In the genomic region with DNA sequence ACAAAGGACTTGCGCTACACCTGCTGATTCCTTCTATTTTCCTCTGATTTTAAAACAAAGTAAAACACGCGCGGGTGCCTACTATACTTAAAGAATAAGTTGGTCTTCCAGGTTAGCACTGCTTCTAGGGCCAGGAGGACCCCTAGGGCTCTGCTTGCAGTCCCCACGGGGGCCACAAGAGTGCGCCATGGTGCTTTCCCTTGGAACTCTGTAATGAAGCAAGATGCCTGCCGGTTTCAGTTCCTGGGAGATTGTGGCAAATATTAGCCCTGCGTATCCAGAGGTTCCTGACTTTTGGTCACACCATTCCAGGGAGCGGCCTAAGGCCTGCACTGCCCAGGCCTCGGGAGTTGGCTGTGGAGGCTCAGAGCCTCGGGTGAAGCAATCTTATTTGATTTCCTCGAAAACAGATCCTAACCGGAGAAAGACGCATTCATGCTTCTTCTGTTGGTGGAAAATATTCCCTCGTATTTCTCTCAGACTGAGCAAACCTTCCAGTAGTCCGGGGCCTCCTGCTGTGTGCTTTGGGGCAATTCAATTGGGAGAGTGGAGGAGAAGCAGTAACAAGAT, we compare ENCODE assay signal across 1 cellular context.
TF ChIP-seq lines count a peak whose summit lies in the region.

No MANE protein-coding gene starts in this region.

TF ChIP-seq in HepG2, 621 proteins besides CTCF, POLR2A, EP300 and RAD21 (continued from another document and continues in another):
- no peak for TF ChIP-seq IRF1 (CRISPR knock-in tag; IDR thresholded peaks at IDR 0.05; ENCODE audit: low read depth)
- no peak for TF ChIP-seq SOX5 (CRISPR knock-in tag; IDR thresholded peaks at IDR 0.05; ENCODE audit: borderline replicate concordance)
- TF ChIP-seq ZNF644 (CRISPR knock-in tag; IDR thresholded peaks at IDR 0.05; ENCODE audit: low read depth) = 0 out of 2 replicates have a peak, but pooled peaks have one; percentile 10
- TF ChIP-seq NFE2L2 (IDR thresholded peaks at IDR 0.05; ENCODE audit: low read length) = no peak
- TF ChIP-seq, protein P1, sequence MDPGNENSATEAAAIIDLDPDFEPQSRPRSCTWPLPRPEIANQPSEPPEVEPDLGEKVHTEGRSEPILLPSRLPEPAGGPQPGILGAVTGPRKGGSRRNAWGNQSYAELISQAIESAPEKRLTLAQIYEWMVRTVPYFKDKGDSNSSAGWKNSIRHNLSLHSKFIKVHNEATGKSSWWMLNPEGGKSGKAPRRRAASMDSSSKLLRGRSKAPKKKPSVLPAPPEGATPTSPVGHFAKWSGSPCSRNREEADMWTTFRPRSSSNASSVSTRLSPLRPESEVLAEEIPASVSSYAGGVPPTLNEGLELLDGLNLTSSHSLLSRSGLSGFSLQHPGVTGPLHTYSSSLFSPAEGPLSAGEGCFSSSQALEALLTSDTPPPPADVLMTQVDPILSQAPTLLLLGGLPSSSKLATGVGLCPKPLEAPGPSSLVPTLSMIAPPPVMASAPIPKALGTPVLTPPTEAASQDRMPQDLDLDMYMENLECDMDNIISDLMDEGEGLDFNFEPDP (CRISPR knock-in tag; conservative IDR thresholded peaks at IDR 0.05) = 0 out of 2 replicates have a peak, but pooled peaks have one; percentile 34
- peak; percentile 90 for TF ChIP-seq SMC3 (IDR thresholded peaks at IDR 0.05; ENCODE audit: low read length)
- no peak for TF ChIP-seq MEIS1 (CRISPR knock-in tag; IDR thresholded peaks at IDR 0.05; ENCODE audit: borderline replicate concordance)
- TF ChIP-seq, protein P2, sequence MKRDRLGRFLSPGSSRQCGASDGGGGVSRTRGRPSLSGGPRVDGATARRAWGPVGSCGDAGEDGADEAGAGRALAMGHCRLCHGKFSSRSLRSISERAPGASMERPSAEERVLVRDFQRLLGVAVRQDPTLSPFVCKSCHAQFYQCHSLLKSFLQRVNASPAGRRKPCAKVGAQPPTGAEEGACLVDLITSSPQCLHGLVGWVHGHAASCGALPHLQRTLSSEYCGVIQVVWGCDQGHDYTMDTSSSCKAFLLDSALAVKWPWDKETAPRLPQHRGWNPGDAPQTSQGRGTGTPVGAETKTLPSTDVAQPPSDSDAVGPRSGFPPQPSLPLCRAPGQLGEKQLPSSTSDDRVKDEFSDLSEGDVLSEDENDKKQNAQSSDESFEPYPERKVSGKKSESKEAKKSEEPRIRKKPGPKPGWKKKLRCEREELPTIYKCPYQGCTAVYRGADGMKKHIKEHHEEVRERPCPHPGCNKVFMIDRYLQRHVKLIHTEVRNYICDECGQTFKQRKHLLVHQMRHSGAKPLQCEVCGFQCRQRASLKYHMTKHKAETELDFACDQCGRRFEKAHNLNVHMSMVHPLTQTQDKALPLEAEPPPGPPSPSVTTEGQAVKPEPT (CRISPR knock-in tag; IDR thresholded peaks at IDR 0.05; ENCODE audit: low read depth) = no peak
- TF ChIP-seq SIX4 (CRISPR knock-in tag; IDR thresholded peaks at IDR 0.05) = no peak
- peak; percentile 75; the same call in 1 of the 2 replicates for TF ChIP-seq MIXL1 (CRISPR knock-in tag; IDR thresholded peaks at IDR 0.05)
- TF ChIP-seq ZFP36L1 (CRISPR knock-in tag; IDR thresholded peaks at IDR 0.05) = no peak
- no peak for TF ChIP-seq ZNF570 (CRISPR knock-in tag; IDR thresholded peaks at IDR 0.05; ENCODE audit: borderline replicate concordance)
- TF ChIP-seq ZNF354B (CRISPR knock-in tag; IDR thresholded peaks at IDR 0.05) = no peak
- no peak for TF ChIP-seq SATB2 (CRISPR knock-in tag; IDR thresholded peaks at IDR 0.05)
- TF ChIP-seq ZNF605 (CRISPR knock-in tag; IDR thresholded peaks at IDR 0.05) = no peak
- TF ChIP-seq ZNF75D (CRISPR knock-in tag; IDR thresholded peaks at IDR 0.05; ENCODE audit: borderline replicate concordance) = no peak
- TF ChIP-seq ZNF792 (CRISPR knock-in tag; IDR thresholded peaks at IDR 0.05) = no peak
- TF ChIP-seq NR2C2 (CRISPR knock-in tag; IDR thresholded peaks at IDR 0.05; ENCODE audit: borderline replicate concordance) = no peak
- TF ChIP-seq ZNF768 (CRISPR knock-in tag; IDR thresholded peaks at IDR 0.05) = no peak
- peak; percentile 56; the same call in 1 of the 2 replicates for TF ChIP-seq CEBPB (IDR thresholded peaks at IDR 0.05; ENCODE audit: borderline replicate concordance, low read depth, low read length)
- TF ChIP-seq RNF2 (conservative IDR thresholded peaks at IDR 0.05; ENCODE audit: low read depth) = no peak
- TF ChIP-seq PATZ1 (CRISPR knock-in tag; IDR thresholded peaks at IDR 0.05) = no peak
- TF ChIP-seq PLRG1 (conservative IDR thresholded peaks at IDR 0.05) = no peak
- no peak for TF ChIP-seq NFKB2 (CRISPR knock-in tag; IDR thresholded peaks at IDR 0.05; ENCODE audit: borderline replicate concordance)
- TF ChIP-seq HNRNPK (IDR thresholded peaks at IDR 0.05; ENCODE audit: low read depth, low read length, poor library complexity, severe bottlenecking) = no peak
- no peak for TF ChIP-seq ZNF496 (CRISPR knock-in tag; IDR thresholded peaks at IDR 0.05; ENCODE audit: insufficient replicate concordance)
- TF ChIP-seq, protein P3, sequence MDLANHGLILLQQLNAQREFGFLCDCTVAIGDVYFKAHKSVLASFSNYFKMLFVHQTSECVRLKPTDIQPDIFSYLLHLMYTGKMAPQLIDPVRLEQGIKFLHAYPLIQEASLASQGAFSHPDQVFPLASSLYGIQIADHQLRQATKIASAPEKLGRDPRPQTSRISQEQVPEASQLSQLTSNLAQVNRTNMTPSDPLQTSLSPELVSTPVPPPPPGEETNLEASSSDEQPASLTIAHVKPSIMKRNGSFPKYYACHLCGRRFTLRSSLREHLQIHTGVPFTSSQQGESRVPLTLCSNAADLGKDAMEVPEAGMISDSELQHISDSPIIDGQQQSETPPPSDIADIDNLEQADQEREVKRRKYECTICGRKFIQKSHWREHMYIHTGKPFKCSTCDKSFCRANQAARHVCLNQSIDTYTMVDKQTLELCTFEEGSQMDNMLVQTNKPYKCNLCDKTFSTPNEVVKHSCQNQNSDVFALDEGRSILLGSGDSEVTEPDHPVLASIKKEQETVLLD (CRISPR knock-in tag; IDR thresholded peaks at IDR 0.05; ENCODE audit: low read depth) = no peak
- TF ChIP-seq, protein P4, sequence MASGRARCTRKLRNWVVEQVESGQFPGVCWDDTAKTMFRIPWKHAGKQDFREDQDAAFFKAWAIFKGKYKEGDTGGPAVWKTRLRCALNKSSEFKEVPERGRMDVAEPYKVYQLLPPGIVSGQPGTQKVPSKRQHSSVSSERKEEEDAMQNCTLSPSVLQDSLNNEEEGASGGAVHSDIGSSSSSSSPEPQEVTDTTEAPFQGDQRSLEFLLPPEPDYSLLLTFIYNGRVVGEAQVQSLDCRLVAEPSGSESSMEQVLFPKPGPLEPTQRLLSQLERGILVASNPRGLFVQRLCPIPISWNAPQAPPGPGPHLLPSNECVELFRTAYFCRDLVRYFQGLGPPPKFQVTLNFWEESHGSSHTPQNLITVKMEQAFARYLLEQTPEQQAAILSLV (CRISPR knock-in tag; IDR thresholded peaks at IDR 0.05; ENCODE audit: borderline replicate concordance) = no peak
- TF ChIP-seq ZNF280D (CRISPR knock-in tag; IDR thresholded peaks at IDR 0.05) = no peak
- peak; percentile 31 for TF ChIP-seq YY1 (IDR thresholded peaks at IDR 0.05; ENCODE audit: insufficient read depth, insufficient replicate concordance, low read depth, low read length)
- no peak for TF ChIP-seq ZNF773 (CRISPR knock-in tag; IDR thresholded peaks at IDR 0.05; ENCODE audit: borderline replicate concordance)
- TF ChIP-seq ZNF772 (CRISPR knock-in tag; IDR thresholded peaks at IDR 0.05) = no peak
- no peak for TF ChIP-seq JUND (CRISPR knock-in tag; IDR thresholded peaks at IDR 0.05)
- no peak for TF ChIP-seq TERF1 (CRISPR knock-in tag; IDR thresholded peaks at IDR 0.05)
- no peak for TF ChIP-seq ZNF138 (CRISPR knock-in tag; IDR thresholded peaks at IDR 0.05; ENCODE audit: low read depth)
- no peak for TF ChIP-seq ZNF552 (CRISPR knock-in tag; IDR thresholded peaks at IDR 0.05; ENCODE audit: borderline replicate concordance)
- no peak for TF ChIP-seq HOXA9 (CRISPR knock-in tag; IDR thresholded peaks at IDR 0.05; ENCODE audit: borderline replicate concordance)
- no peak for TF ChIP-seq SNAPC4 (CRISPR knock-in tag; IDR thresholded peaks at IDR 0.05)
- no peak for TF ChIP-seq DNMT3B (CRISPR knock-in tag; conservative IDR thresholded peaks at IDR 0.05)
- no peak for TF ChIP-seq TP53 (CRISPR knock-in tag; conservative IDR thresholded peaks at IDR 0.05)
- TF ChIP-seq, protein P5, sequence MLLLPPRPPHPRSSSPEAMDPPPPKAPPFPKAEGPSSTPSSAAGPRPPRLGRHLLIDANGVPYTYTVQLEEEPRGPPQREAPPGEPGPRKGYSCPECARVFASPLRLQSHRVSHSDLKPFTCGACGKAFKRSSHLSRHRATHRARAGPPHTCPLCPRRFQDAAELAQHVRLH (CRISPR knock-in tag; IDR thresholded peaks at IDR 0.05; ENCODE audit: borderline replicate concordance, low read depth) = 0 out of 2 replicates have a peak, but pooled peaks have one; percentile 39
